12 cellular contexts compared by ENCODE assay signal in genomic region chr1:72845342-72845741, GRCh38.
DNase-seq lines count a peak whose midpoint lies in the region; ATAC-seq and TF ChIP-seq lines count a peak whose summit lies in the region.
"Had no signal": no experiment of that assay in that cellular context is flagged by ENCODE, and none has a peak within 500 bp of the region (broad histone marks: within the 10 kb centered on the region; RNA-seq: fewer than 3 reads in every experiment).

No MANE protein-coding gene starts in this region.

- H3K4me3 ChIP-seq in astrocyte of the cerebellum (ENCODE audit: low read depth, low read length) = no peak overlapping the region
- H3K4me3 ChIP-seq: K562 had no signal

- ATAC-seq in foreskin keratinocyte = no peak
- ATAC-seq: K562, right cardiac atrium had no signal

- H3K4me1 Mint-ChIP-seq in activated T-helper 2 cell treated with anti-CD3 and anti-CD28 coated beads, Interferon-gamma antibody, Interleukin-2, Interleukin-4, amounts not matched to agents 10 μg/mL and 5 μg/mL and 100 μg/mL, durations not matched to agents 14 hours and 24 hours and 36 hours (ENCODE audit: low read depth) = no peaks in the 10 kb centered on the region
- H3K4me1 Mint-ChIP-seq: activated naive CD4-positive, alpha-beta T cell treated with anti-CD3 and anti-CD28 coated beads, Interleukin-2, amount 10 ng/mL, durations not matched to agents 7 days and 5 days had no signal

- peaks cover 17% of the 10 kb centered on the region for H3K9me3 Mint-ChIP-seq in activated T-helper 2 cell treated with anti-CD3 and anti-CD28 coated beads, Interferon-gamma antibody, Interleukin-2, Interleukin-4, amounts not matched to agents 10 μg/mL and 5 μg/mL and 100 μg/mL, durations not matched to agents 14 hours and 24 hours and 36 hours

- DNase-seq in D341Med (ENCODE audit: low spot score) = peak; percentile 38
- peak; percentile 38 for DNase-seq in HS-27A (ENCODE audit: low read depth)
- peak; percentile 5 for DNase-seq in astrocyte of the cerebellum (ENCODE audit: low read depth)
- DNase-seq in kidney glomerular epithelial cell (lab: John Stamatoyannopoulos, UW) = peak; percentile 3
- no peak for DNase-seq in activated T-helper 2 cell treated with anti-CD3 and anti-CD28 coated beads, Interferon-gamma antibody, Interleukin-2, Interleukin-4, amounts not matched to agents 10 μg/mL and 5 μg/mL and 100 μg/mL, durations not matched to agents 14 hours and 24 hours and 36 hours (ENCODE audit: low spot score)
- DNase-seq in foreskin keratinocyte = no peak
- no peak for DNase-seq in foreskin melanocyte
- DNase-seq in NCI-H187 treated with DMSO at 0.1 percent for 48 hours (lab: John Stamatoyannopoulos, UW) = no peak
- DNase-seq: activated naive CD4-positive, alpha-beta T cell treated with anti-CD3 and anti-CD28 coated beads, Interleukin-2, amount 10 ng/mL, durations not matched to agents 7 days and 5 days; left colon; right cardiac atrium had no signal

- H3K27me3 ChIP-seq in foreskin keratinocyte = no peaks in the 10 kb centered on the region

- no peak overlapping the region for H3K4me3 Mint-ChIP-seq in activated T-helper 2 cell treated with anti-CD3 and anti-CD28 coated beads, Interferon-gamma antibody, Interleukin-2, Interleukin-4, amounts not matched to agents 10 μg/mL and 5 μg/mL and 100 μg/mL, durations not matched to agents 14 hours and 24 hours and 36 hours (ENCODE audit: low read depth)
- H3K4me3 Mint-ChIP-seq: activated naive CD4-positive, alpha-beta T cell treated with anti-CD3 and anti-CD28 coated beads, Interleukin-2, amount 10 ng/mL, durations not matched to agents 7 days and 5 days had no signal

- H3K27ac Mint-ChIP-seq in activated T-helper 2 cell treated with anti-CD3 and anti-CD28 coated beads, Interferon-gamma antibody, Interleukin-2, Interleukin-4, amounts not matched to agents 10 μg/mL and 5 μg/mL and 100 μg/mL, durations not matched to agents 14 hours and 24 hours and 36 hours = no peak overlapping the region
- H3K27ac Mint-ChIP-seq: activated naive CD4-positive, alpha-beta T cell treated with anti-CD3 and anti-CD28 coated beads, Interleukin-2, amount 10 ng/mL, durations not matched to agents 7 days and 5 days had no signal

- TF ChIP-seq CTCF in astrocyte of the cerebellum (IDR thresholded peaks at IDR 0.05; ENCODE audit: low read depth, low read length, missing control alignments) (peak; percentile 38), foreskin keratinocyte (conservative IDR thresholded peaks at IDR 0.05) (no peak)

- no peaks in the 10 kb centered on the region for H3K27me3 Mint-ChIP-seq in activated T-helper 2 cell treated with anti-CD3 and anti-CD28 coated beads, Interferon-gamma antibody, Interleukin-2, Interleukin-4, amounts not matched to agents 10 μg/mL and 5 μg/mL and 100 μg/mL, durations not matched to agents 14 hours and 24 hours and 36 hours (ENCODE audit: low read depth)
- H3K27me3 Mint-ChIP-seq: activated naive CD4-positive, alpha-beta T cell treated with anti-CD3 and anti-CD28 coated beads, Interleukin-2, amount 10 ng/mL, durations not matched to agents 7 days and 5 days had no signal

- H3K4me1 ChIP-seq in foreskin keratinocyte = no peaks in the 10 kb centered on the region

- no peak overlapping the region for H3K27ac ChIP-seq in foreskin keratinocyte

- in situ Hi-C loops in astrocyte of the cerebellum (cut with HindIII; ENCODE audit: low sequenced_read_pairs) = no loop called here

- H3K36me3 Mint-ChIP-seq in activated T-helper 2 cell treated with anti-CD3 and anti-CD28 coated beads, Interferon-gamma antibody, Interleukin-2, Interleukin-4, amounts not matched to agents 10 μg/mL and 5 μg/mL and 100 μg/mL, durations not matched to agents 14 hours and 24 hours and 36 hours (ENCODE audit: low read depth) = no peaks in the 10 kb centered on the region
- H3K36me3 Mint-ChIP-seq: activated naive CD4-positive, alpha-beta T cell treated with anti-CD3 and anti-CD28 coated beads, Interleukin-2, amount 10 ng/mL, durations not matched to agents 7 days and 5 days had no signal

- intact Hi-C loops in activated T-helper 2 cell treated with anti-CD3 and anti-CD28 coated beads, Interferon-gamma antibody, Interleukin-2, Interleukin-4, amounts not matched to agents 10 μg/mL and 5 μg/mL and 100 μg/mL, durations not matched to agents 14 hours and 24 hours and 36 hours (cut with micrococcal nuclease) = no loop called here

Comparison
In these comparisons a context has a peak if more than half of its experiments do, and no peak if none do; other contexts are left out.
1. DNase-seq: peak in D341Med (single experiment), HS-27A (single experiment), astrocyte of the cerebellum (single experiment) and kidney glomerular epithelial cell (single experiment); none in activated T-helper 2 cell treated with anti-CD3 and anti-CD28 coated beads, Interferon-gamma antibody, Interleukin-2, Interleukin-4, amounts not matched to agents 10 μg/mL and 5 μg/mL and 100 μg/mL, durations not matched to agents 14 hours and 24 hours and 36 hours (single experiment), foreskin keratinocyte (0 of 2), foreskin melanocyte (single experiment) and NCI-H187 treated with DMSO at 0.1 percent for 48 hours (single experiment).